17 cellular contexts compared by ENCODE assay signal in the genomic region with DNA sequence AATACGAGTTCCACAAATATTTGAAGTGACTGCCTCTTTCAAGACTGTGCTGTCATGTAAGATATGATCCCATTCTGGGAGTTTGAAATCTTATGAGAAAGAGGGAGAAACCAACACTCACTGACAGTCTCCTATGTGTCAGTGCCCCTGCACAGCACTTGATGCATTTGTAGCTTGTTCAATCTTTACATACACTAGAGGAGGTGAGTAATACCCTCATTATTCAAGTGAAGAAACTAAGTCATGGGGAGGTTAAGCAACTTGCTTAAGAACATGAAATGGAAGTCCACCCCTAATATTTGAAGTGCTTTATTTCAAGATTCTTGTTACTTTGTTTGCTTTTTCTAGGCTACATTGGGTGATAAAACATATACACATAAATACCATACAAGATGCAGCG.
A peak's percentile ranks its signal among the peaks of the same experiment; 100 is the strongest.
DNase-seq lines count a peak whose midpoint lies in the region; ATAC-seq, FAIRE-seq and TF ChIP-seq lines count a peak whose summit lies in the region.
"Had no signal": no experiment of that assay in that cellular context is flagged by ENCODE, and none has a peak within 500 bp of the region (broad histone marks: within the 10 kb centered on the region; RNA-seq: fewer than 3 reads in every experiment).

No MANE protein-coding gene starts in this region.

- H3K4me3 Mint-ChIP-seq in glutamatergic neuron (ENCODE audit: unreplicated experiment) = no peak overlapping the region
- H3K4me3 Mint-ChIP-seq: CD4-positive, CD25-positive, alpha-beta regulatory T cell; CD8-positive, alpha-beta T cell; GM23338; H9 had no signal

- in situ Hi-C loops in HepG2 (cut with HindIII; ENCODE audit: extremely low pct_ligation_motif_present, low pct_unique_long_range_greater_than_20kb) = no loop called here

- no peak for TF ChIP-seq RAD21 in HepG2 (CRISPR knock-in tag; IDR thresholded peaks at IDR 0.05)

- no peaks in the 10 kb centered on the region for H4K20me1 ChIP-seq in Loucy (ENCODE audit: insufficient read depth, low read length, poor library complexity, severe bottlenecking)
- no peaks in the 10 kb centered on the region for H4K20me1 ChIP-seq in HepG2 (ENCODE audit: insufficient read depth, low read length)

- H2AFZ ChIP-seq in Loucy (ENCODE audit: low read length) (peak overlapping the region; percentile 4; the same call in 1 of the 2 replicates), HepG2 (ENCODE audit: low read length) (no peak overlapping the region)
- H2AFZ ChIP-seq: GM23338 had no signal

- H3K9me2 ChIP-seq in Loucy (replicated peaks; ENCODE audit: low read depth, low read length) = no peaks in the 10 kb centered on the region

- no peak for TF ChIP-seq POLR2A in HepG2 (IDR thresholded peaks at IDR 0.05; ENCODE audit: insufficient read depth in 1 of 2, low read depth in 2 of 2, low read length in 2 of 2)

- peak; percentile 56 for DNase-seq in ELR (ENCODE audit: low read depth)
- peak; percentile 53 for DNase-seq in bronchial epithelial cell (ENCODE audit: low read depth)
- DNase-seq in renal cortical epithelial cell (ENCODE audit: low read depth) = peak; percentile 6
- DNase-seq in glutamatergic neuron = no peak
- DNase-seq in HepG2 (ENCODE audit: low spot score) = no peak
- DNase-seq: C1 segment of cervical spinal cord; Caco-2; CD4-positive, CD25-positive, alpha-beta regulatory T cell; CD8-positive, alpha-beta T cell; DMS79 treated with DMSO at 0.1 percent for 48 hours; GDM1; H9 had no signal

- H3K36me3 ChIP-seq in Loucy (ENCODE audit: insufficient read depth, low read length) (no peaks in the 10 kb centered on the region), bronchial epithelial cell (ENCODE audit: control insufficient read depth, insufficient read depth, low read length) (no peaks in the 10 kb centered on the region), HepG2 (replicated peaks in 1 of 2; ENCODE audit: control insufficient read depth in 1 of 2, insufficient read depth in 2 of 2, low read length in 2 of 2) (no peaks in the 10 kb centered on the region)

- ATAC-seq in HepG2 = no peak
- no peak for ATAC-seq in GM19023 (IDR thresholded peaks at IDR 0.05; ENCODE audit: unreplicated experiment)
- ATAC-seq: CD8-positive, alpha-beta T cell; GM12878; GM23338; HCT116 had no signal

- intact Hi-C loops in HepG2 (cut with micrococcal nuclease; ENCODE audit: unreplicated experiment) = no loop called here

- TF ChIP-seq EP300 in HepG2 (IDR thresholded peaks at IDR 0.05; ENCODE audit: low read depth in 2 of 2, low read length in 2 of 2) (no peak), HepG2 (CRISPR knock-in tag; IDR thresholded peaks at IDR 0.05; ENCODE audit: borderline replicate concordance) (no peak)

- no peak overlapping the region for H3K4me3 ChIP-seq in Loucy (ENCODE audit: low read length, poor library complexity, severe bottlenecking)
- H3K4me3 ChIP-seq in bronchial epithelial cell (ENCODE audit: low read depth, low read length) = no peak overlapping the region
- no peak overlapping the region for H3K4me3 ChIP-seq in HepG2 (replicated peaks in 1 of 3; ENCODE audit: insufficient read depth in 1 of 3, low read depth in 2 of 3, low read length in 3 of 3)
- H3K4me3 ChIP-seq: GM12878, GM23338 had no signal

- no peaks in the 10 kb centered on the region for H3K9me3 Mint-ChIP-seq in glutamatergic neuron (ENCODE audit: unreplicated experiment)
- H3K9me3 Mint-ChIP-seq: CD8-positive, alpha-beta T cell; GM23338; H9 had no signal

- H3K36me3 Mint-ChIP-seq in glutamatergic neuron (ENCODE audit: unreplicated experiment) = no peaks in the 10 kb centered on the region
- H3K36me3 Mint-ChIP-seq: CD4-positive, CD25-positive, alpha-beta regulatory T cell; CD8-positive, alpha-beta T cell had no signal

- peaks cover 25% of the 10 kb centered on the region for H3K4me1 ChIP-seq in Loucy (ENCODE audit: insufficient read depth, low read length, poor library complexity, severe bottlenecking)
- H3K4me1 ChIP-seq in HepG2 (ENCODE audit: insufficient read depth, low read length) = peaks cover 10% of the 10 kb centered on the region
- H3K4me1 ChIP-seq: Caco-2 had no signal

- WGBS in HepG2 (ENCODE audit: low lambda C conversion rate) = under 1% methylated on average over 2 of the region's 2 CpGs

- H3K79me2 ChIP-seq in Loucy (ENCODE audit: insufficient read depth, low read length) (no peaks in the 10 kb centered on the region), HepG2 (ENCODE audit: insufficient read depth, low read length) (no peaks in the 10 kb centered on the region)

- no peaks in the 10 kb centered on the region for H3F3A ChIP-seq in Loucy (ENCODE audit: low read depth)

- no peak overlapping the region for H3K27ac Mint-ChIP-seq in glutamatergic neuron (ENCODE audit: unreplicated experiment)
- H3K27ac Mint-ChIP-seq: CD4-positive, CD25-positive, alpha-beta regulatory T cell; CD8-positive, alpha-beta T cell; GM23338; H9 had no signal

- H3K4me1 Mint-ChIP-seq in glutamatergic neuron (ENCODE audit: low read depth, unreplicated experiment) = peaks cover 4% of the 10 kb centered on the region
- H3K4me1 Mint-ChIP-seq: CD4-positive, CD25-positive, alpha-beta regulatory T cell had no signal

- H3K27ac ChIP-seq in HepG2 (ENCODE audit: extremely low read length, insufficient read depth, low read length) = no peak overlapping the region

- H3K27me3 ChIP-seq in Loucy (ENCODE audit: insufficient read depth, low read length, poor library complexity, severe bottlenecking) = no peaks in the 10 kb centered on the region
- H3K27me3 ChIP-seq in bronchial epithelial cell (ENCODE audit: control insufficient read depth, insufficient read depth, low read length) = no peaks in the 10 kb centered on the region
- no peaks in the 10 kb centered on the region for H3K27me3 ChIP-seq in HepG2 (ENCODE audit: control insufficient read depth in 1 of 2, insufficient read depth in 2 of 2, low read length in 2 of 2)

- H3K9ac ChIP-seq in Loucy (ENCODE audit: low read depth, low read length, poor library complexity, severe bottlenecking) (no peak overlapping the region), HepG2 (ENCODE audit: insufficient read depth, low read depth, low read length) (no peak overlapping the region)

- TF ChIP-seq CTCF in Loucy (conservative IDR thresholded peaks at IDR 0.05; ENCODE audit: low read length) (no peak), bronchial epithelial cell (IDR thresholded peaks at IDR 0.05; ENCODE audit: insufficient read depth, low read length, severe bottlenecking) (no peak), glutamatergic neuron (IDR thresholded peaks at IDR 0.05; ENCODE audit: partially characterized antibody, unreplicated experiment) (no peak), HepG2 (CRISPR knock-in tag; IDR thresholded peaks at IDR 0.05) (no peak)

- CTCF ChIA-PET in HepG2 (lab: Yijun Ruan, JAX; ENCODE audit: low intra/inter-chr PET ratio, low total read pairs) = no interaction called here

- H3K9me3 ChIP-seq in Loucy (ENCODE audit: insufficient read depth, low read depth, low read length) = no peaks in the 10 kb centered on the region
- no peaks in the 10 kb centered on the region for H3K9me3 ChIP-seq in HepG2 (ENCODE audit: low read length)
- H3K9me3 ChIP-seq: Caco-2 had no signal

- POLR2A ChIA-PET in HepG2 (lab: Yijun Ruan, JAX) = no interaction called here

- no peak overlapping the region for H3K4me2 ChIP-seq in Loucy (ENCODE audit: low read depth, low read length, poor library complexity, severe bottlenecking)
- no peak overlapping the region for H3K4me2 ChIP-seq in HepG2 (ENCODE audit: low read depth, low read length)
- H3K4me2 ChIP-seq: GM23338 had no signal

- no TSS peak for BruUV-seq in HepG2 (replicated peaks; lab: Mats Ljungman, UMichigan)

- no peaks in the 10 kb centered on the region for H3K27me3 Mint-ChIP-seq in glutamatergic neuron (ENCODE audit: unreplicated experiment)
- H3K27me3 Mint-ChIP-seq: CD4-positive, CD25-positive, alpha-beta regulatory T cell had no signal

- FAIRE-seq in bronchial epithelial cell (lab: Jason Lieb, UNC) = no peak
- no peak for FAIRE-seq in HepG2 (lab: Jason Lieb, UNC)
- FAIRE-seq: GM12878 had no signal

TF ChIP-seq in HepG2, 621 proteins besides CTCF, POLR2A, EP300 and RAD21 (continues in another document):
- TF ChIP-seq, protein P1, sequence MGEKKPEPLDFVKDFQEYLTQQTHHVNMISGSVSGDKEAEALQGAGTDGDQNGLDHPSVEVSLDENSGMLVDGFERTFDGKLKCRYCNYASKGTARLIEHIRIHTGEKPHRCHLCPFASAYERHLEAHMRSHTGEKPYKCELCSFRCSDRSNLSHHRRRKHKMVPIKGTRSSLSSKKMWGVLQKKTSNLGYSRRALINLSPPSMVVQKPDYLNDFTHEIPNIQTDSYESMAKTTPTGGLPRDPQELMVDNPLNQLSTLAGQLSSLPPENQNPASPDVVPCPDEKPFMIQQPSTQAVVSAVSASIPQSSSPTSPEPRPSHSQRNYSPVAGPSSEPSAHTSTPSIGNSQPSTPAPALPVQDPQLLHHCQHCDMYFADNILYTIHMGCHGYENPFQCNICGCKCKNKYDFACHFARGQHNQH (CRISPR knock-in tag; IDR thresholded peaks at IDR 0.05) = no peak
- TF ChIP-seq TCF12 (IDR thresholded peaks at IDR 0.05) = no peak
- TF ChIP-seq TCF12 (CRISPR knock-in tag; IDR thresholded peaks at IDR 0.05) = no peak
- TF ChIP-seq ZNF230 (CRISPR knock-in tag; IDR thresholded peaks at IDR 0.05) = no peak
- TF ChIP-seq, protein P2, sequence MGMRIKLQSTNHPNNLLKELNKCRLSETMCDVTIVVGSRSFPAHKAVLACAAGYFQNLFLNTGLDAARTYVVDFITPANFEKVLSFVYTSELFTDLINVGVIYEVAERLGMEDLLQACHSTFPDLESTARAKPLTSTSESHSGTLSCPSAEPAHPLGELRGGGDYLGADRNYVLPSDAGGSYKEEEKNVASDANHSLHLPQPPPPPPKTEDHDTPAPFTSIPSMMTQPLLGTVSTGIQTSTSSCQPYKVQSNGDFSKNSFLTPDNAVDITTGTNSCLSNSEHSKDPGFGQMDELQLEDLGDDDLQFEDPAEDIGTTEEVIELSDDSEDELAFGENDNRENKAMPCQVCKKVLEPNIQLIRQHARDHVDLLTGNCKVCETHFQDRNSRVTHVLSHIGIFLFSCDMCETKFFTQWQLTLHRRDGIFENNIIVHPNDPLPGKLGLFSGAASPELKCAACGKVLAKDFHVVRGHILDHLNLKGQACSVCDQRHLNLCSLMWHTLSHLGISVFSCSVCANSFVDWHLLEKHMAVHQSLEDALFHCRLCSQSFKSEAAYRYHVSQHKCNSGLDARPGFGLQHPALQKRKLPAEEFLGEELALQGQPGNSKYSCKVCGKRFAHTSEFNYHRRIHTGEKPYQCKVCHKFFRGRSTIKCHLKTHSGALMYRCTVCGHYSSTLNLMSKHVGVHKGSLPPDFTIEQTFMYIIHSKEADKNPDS (CRISPR knock-in tag; IDR thresholded peaks at IDR 0.05) = no peak
- TF ChIP-seq SNRNP70 (IDR thresholded peaks at IDR 0.05; ENCODE audit: low read depth, low read length) = no peak
- no peak for TF ChIP-seq SIN3A (IDR thresholded peaks at IDR 0.05; ENCODE audit: borderline replicate concordance, low read depth, low read length)
- no peak for TF ChIP-seq ZMAT3 (CRISPR knock-in tag; conservative IDR thresholded peaks at IDR 0.05)

Comparison
In these comparisons a context has a peak if more than half of its experiments do, and no peak if none do; other contexts are left out.
1. DNase-seq: peak in ELR (single experiment), bronchial epithelial cell (single experiment) and renal cortical epithelial cell (single experiment); none in glutamatergic neuron (single experiment) and HepG2 (single experiment).